ENCODE assay signal across 1 cellular context in genomic region chr1:165392634-165393571, GRCh38.
TF ChIP-seq lines count a peak whose summit lies in the region.

No MANE protein-coding gene starts in this region.

TF ChIP-seq in HepG2, 621 proteins besides CTCF, POLR2A, EP300 and RAD21 (continued from another document):
- TF ChIP-seq, protein P1, sequence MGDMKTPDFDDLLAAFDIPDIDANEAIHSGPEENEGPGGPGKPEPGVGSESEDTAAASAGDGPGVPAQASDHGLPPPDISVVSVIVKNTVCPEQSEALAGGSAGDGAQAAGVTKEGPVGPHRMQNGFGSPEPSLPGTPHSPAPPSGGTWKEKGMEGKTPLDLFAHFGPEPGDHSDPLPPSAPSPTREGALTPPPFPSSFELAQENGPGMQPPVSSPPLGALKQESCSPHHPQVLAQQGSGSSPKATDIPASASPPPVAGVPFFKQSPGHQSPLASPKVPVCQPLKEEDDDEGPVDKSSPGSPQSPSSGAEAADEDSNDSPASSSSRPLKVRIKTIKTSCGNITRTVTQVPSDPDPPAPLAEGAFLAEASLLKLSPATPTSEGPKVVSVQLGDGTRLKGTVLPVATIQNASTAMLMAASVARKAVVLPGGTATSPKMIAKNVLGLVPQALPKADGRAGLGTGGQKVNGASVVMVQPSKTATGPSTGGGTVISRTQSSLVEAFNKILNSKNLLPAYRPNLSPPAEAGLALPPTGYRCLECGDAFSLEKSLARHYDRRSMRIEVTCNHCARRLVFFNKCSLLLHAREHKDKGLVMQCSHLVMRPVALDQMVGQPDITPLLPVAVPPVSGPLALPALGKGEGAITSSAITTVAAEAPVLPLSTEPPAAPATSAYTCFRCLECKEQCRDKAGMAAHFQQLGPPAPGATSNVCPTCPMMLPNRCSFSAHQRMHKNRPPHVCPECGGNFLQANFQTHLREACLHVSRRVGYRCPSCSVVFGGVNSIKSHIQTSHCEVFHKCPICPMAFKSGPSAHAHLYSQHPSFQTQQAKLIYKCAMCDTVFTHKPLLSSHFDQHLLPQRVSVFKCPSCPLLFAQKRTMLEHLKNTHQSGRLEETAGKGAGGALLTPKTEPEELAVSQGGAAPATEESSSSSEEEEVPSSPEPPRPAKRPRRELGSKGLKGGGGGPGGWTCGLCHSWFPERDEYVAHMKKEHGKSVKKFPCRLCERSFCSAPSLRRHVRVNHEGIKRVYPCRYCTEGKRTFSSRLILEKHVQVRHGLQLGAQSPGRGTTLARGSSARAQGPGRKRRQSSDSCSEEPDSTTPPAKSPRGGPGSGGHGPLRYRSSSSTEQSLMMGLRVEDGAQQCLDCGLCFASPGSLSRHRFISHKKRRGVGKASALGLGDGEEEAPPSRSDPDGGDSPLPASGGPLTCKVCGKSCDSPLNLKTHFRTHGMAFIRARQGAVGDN (CRISPR knock-in tag; IDR thresholded peaks at IDR 0.05), result 0 out of 2 replicates have a peak, but pooled peaks have one; percentile 20
- TF ChIP-seq ATM (IDR thresholded peaks at IDR 0.05; ENCODE audit: borderline replicate concordance), result no peak
- TF ChIP-seq PATZ1 (CRISPR knock-in tag; IDR thresholded peaks at IDR 0.05), result peak; percentile 47; the same call in 1 of the 2 replicates
- no peak for TF ChIP-seq ZNF296 (CRISPR knock-in tag; conservative IDR thresholded peaks at IDR 0.05)
- TF ChIP-seq HNF4G (IDR thresholded peaks at IDR 0.05; ENCODE audit: borderline replicate concordance, low read depth, low read length), result no peak
- TF ChIP-seq HNF4G (CRISPR knock-in tag; IDR thresholded peaks at IDR 0.05; ENCODE audit: borderline replicate concordance, low read depth), result no peak
- TF ChIP-seq ZSCAN20 (CRISPR knock-in tag; IDR thresholded peaks at IDR 0.05; ENCODE audit: borderline replicate concordance), result no peak
- no peak for TF ChIP-seq MEF2D (CRISPR knock-in tag; IDR thresholded peaks at IDR 0.05)
- TF ChIP-seq KDM2A (CRISPR knock-in tag; IDR thresholded peaks at IDR 0.05; ENCODE audit: borderline replicate concordance, low read depth), result 0 out of 2 replicates have a peak, but pooled peaks have one; percentile 45
- TF ChIP-seq PAX8 (CRISPR knock-in tag; IDR thresholded peaks at IDR 0.05; ENCODE audit: borderline replicate concordance), result no peak
- TF ChIP-seq, protein P2, sequence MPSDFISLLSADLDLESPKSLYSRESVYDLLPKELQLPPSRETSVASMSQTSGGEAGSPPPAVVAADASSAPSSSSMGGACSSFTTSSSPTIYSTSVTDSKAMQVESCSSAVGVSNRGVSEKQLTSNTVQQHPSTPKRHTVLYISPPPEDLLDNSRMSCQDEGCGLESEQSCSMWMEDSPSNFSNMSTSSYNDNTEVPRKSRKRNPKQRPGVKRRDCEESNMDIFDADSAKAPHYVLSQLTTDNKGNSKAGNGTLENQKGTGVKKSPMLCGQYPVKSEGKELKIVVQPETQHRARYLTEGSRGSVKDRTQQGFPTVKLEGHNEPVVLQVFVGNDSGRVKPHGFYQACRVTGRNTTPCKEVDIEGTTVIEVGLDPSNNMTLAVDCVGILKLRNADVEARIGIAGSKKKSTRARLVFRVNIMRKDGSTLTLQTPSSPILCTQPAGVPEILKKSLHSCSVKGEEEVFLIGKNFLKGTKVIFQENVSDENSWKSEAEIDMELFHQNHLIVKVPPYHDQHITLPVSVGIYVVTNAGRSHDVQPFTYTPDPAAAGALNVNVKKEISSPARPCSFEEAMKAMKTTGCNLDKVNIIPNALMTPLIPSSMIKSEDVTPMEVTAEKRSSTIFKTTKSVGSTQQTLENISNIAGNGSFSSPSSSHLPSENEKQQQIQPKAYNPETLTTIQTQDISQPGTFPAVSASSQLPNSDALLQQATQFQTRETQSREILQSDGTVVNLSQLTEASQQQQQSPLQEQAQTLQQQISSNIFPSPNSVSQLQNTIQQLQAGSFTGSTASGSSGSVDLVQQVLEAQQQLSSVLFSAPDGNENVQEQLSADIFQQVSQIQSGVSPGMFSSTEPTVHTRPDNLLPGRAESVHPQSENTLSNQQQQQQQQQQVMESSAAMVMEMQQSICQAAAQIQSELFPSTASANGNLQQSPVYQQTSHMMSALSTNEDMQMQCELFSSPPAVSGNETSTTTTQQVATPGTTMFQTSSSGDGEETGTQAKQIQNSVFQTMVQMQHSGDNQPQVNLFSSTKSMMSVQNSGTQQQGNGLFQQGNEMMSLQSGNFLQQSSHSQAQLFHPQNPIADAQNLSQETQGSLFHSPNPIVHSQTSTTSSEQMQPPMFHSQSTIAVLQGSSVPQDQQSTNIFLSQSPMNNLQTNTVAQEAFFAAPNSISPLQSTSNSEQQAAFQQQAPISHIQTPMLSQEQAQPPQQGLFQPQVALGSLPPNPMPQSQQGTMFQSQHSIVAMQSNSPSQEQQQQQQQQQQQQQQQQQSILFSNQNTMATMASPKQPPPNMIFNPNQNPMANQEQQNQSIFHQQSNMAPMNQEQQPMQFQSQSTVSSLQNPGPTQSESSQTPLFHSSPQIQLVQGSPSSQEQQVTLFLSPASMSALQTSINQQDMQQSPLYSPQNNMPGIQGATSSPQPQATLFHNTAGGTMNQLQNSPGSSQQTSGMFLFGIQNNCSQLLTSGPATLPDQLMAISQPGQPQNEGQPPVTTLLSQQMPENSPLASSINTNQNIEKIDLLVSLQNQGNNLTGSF (CRISPR knock-in tag; IDR thresholded peaks at IDR 0.05), result no peak
- no peak for TF ChIP-seq MBD4 (IDR thresholded peaks at IDR 0.05; ENCODE audit: borderline replicate concordance, low read length)
- peak; percentile 83 for TF ChIP-seq STAG1 (CRISPR knock-in tag; IDR thresholded peaks at IDR 0.05)
- TF ChIP-seq SMC3 (IDR thresholded peaks at IDR 0.05; ENCODE audit: low read length), result peak; percentile 71
- no peak for TF ChIP-seq ZFP37 (CRISPR knock-in tag; IDR thresholded peaks at IDR 0.05; ENCODE audit: borderline replicate concordance)
- TF ChIP-seq NRL (CRISPR knock-in tag; IDR thresholded peaks at IDR 0.05; ENCODE audit: borderline replicate concordance), result no peak
- TF ChIP-seq ZNF83 (CRISPR knock-in tag; IDR thresholded peaks at IDR 0.05; ENCODE audit: borderline replicate concordance), result no peak
- TF ChIP-seq GABPB1 (CRISPR knock-in tag; IDR thresholded peaks at IDR 0.05), result 0 out of 2 replicates have a peak, but pooled peaks have one; percentile 15
